15 cellular contexts compared by ENCODE assay signal in the genomic region with DNA sequence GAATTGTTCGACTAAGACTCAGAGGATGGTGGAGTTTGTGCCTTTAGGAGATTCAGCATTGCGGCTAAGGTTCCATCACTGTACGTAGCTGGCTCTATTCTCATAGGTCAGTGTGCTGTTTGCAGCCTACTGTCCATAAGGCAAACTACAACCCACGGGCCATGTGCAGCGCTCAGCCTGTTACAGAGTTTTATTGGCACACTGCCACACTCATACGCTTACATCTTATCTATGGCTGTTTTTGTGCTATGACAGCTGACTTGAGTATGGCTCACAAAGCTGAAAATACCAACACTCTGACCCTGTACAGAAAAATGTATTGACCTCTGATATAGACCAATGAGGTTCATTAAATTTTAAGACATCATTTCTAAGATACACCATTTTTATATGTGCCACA.
DNase-seq lines count a peak whose midpoint lies in the region; ATAC-seq and TF ChIP-seq lines count a peak whose summit lies in the region.
"Had no signal": no experiment of that assay in that cellular context is flagged by ENCODE, and none has a peak within 500 bp of the region (broad histone marks: within the 10 kb centered on the region; RNA-seq: fewer than 3 reads in every experiment).

No MANE protein-coding gene starts in this region.

- H3K9ac ChIP-seq in mammary epithelial cell (ENCODE audit: insufficient read depth, low read length), result no peak overlapping the region

- CTCF ChIA-PET in mammary epithelial cell (lab: Charles Lee; ENCODE audit: low non-redundant PET), result no interaction called here

- H3K27ac ChIP-seq in spleen (peak overlapping the region in 6 of 8 donors; percentile 84 to 90 (median 87)), upper lobe of right lung (no peak overlapping the region), mammary epithelial cell (ENCODE audit: insufficient read depth, low read depth, low read length) (no peak overlapping the region)
- H3K27ac ChIP-seq: HL-60 had no signal

- ATAC-seq in left cardiac atrium, result peak; percentile 30 to 57
- no peak for ATAC-seq in upper lobe of right lung

- peak; percentile 29 for DNase-seq in NCI-H82 (lab: John Stamatoyannopoulos, UW)
- no peak for DNase-seq in NCI-H82 treated with DMSO at 0.1 percent for 48 hours (lab: John Stamatoyannopoulos, UW; ENCODE audit: unreplicated experiment)
- peak; percentile 81 for DNase-seq in SK-MEL-5 (ENCODE audit: low read depth, low spot score)
- no peak for DNase-seq in left cardiac atrium
- no peak for DNase-seq in spleen
- DNase-seq in upper lobe of right lung, result no peak
- DNase-seq in anterior cingulate cortex (lab: John Stamatoyannopoulos, UW), result no peak
- no peak for DNase-seq in mammary epithelial cell
- DNase-seq: ACHN; activated naive CD8-positive, alpha-beta T cell treated with anti-CD3 and anti-CD28 coated beads, Interleukin-2, amount 10 ng/mL, durations not matched to agents 7 days and 5 days; islet precursor cell; nephron progenitor cell; stimulated activated CD4-positive, alpha-beta T cell treated with anti-CD3 and anti-CD28 coated beads, Interleukin-12 subunit alpha, Interleukin-12 subunit beta, amount 100 ng/mL, for 4 hours; uterus had no signal

- peaks cover 0 to 37% (median 0%) of the 10 kb centered on the region in 6 donors for H3K36me3 ChIP-seq in spleen
- no peaks in the 10 kb centered on the region for H3K36me3 ChIP-seq in upper lobe of right lung
- H3K36me3 ChIP-seq in mammary epithelial cell (ENCODE audit: insufficient read depth, low read length), result no peaks in the 10 kb centered on the region
- H3K36me3 ChIP-seq: uterus had no signal

- H3K27me3 ChIP-seq in spleen (replicated peaks in 1 of 7), result no peaks in the 10 kb centered on the region
- H3K27me3 ChIP-seq in upper lobe of right lung, result no peaks in the 10 kb centered on the region
- no peaks in the 10 kb centered on the region for H3K27me3 ChIP-seq in mammary epithelial cell (ENCODE audit: insufficient read depth, low read length)
- H3K27me3 ChIP-seq: uterus had no signal

- 89 to 96% (median 95%) methylated on average over 6 of the region's 6 CpGs for WGBS in spleen, 5 donors
- WGBS in mammary epithelial cell (ENCODE audit: low coverage, missing lambda C conversion rate), result 89% methylated on average over 6 of the region's 6 CpGs

- H3K4me1 ChIP-seq in spleen (peaks cover 40 to 73% (median 49%) of the 10 kb centered on the region in 6 donors), upper lobe of right lung (peaks cover 49% of the 10 kb centered on the region), mammary epithelial cell (ENCODE audit: insufficient read depth, low read length) (peaks cover 21% of the 10 kb centered on the region)

- no peaks in the 10 kb centered on the region for H4K20me1 ChIP-seq in mammary epithelial cell (ENCODE audit: insufficient read depth, low read length)

- intact Hi-C loops in left cardiac atrium (cut with DNase I) (no loop called here), spleen (cut with DNase I; ENCODE audit: low total_unique reads) (no loop called here), upper lobe of right lung (cut with DNase I) (no loop called here), mammary epithelial cell (cut with micrococcal nuclease) (no loop called here)

- BruUV-seq in mammary epithelial cell (replicated peaks; lab: Mats Ljungman, UMichigan), result no TSS peak

- in situ Hi-C loops in SK-MEL-5 (cut with HindIII; ENCODE audit: low pct_unique_long_range_greater_than_20kb, low sequenced_read_pairs), result no loop called here
- in situ Hi-C loops in mammary epithelial cell (cut with MboI; ENCODE audit: low sequenced_read_pairs in 2 of 2), result no loop called here

- no peak for TF ChIP-seq POLR2A in spleen (IDR thresholded peaks at IDR 0.05)

- no peak overlapping the region for H3K4me2 ChIP-seq in mammary epithelial cell (ENCODE audit: insufficient read depth, low read depth, low read length)

- dilution Hi-C loops in mammary epithelial cell (cut with HindIII; ENCODE audit: low sequenced_read_pairs), result no loop called here

- no peaks in the 10 kb centered on the region for H3K9me3 ChIP-seq in spleen
- H3K9me3 ChIP-seq in upper lobe of right lung, result no peaks in the 10 kb centered on the region
- no peaks in the 10 kb centered on the region for H3K9me3 ChIP-seq in mammary epithelial cell (replicated peaks; ENCODE audit: insufficient read depth, low read length)
- H3K9me3 ChIP-seq: uterus had no signal

- H3K79me2 ChIP-seq in mammary epithelial cell (ENCODE audit: insufficient read depth, low read length), result no peaks in the 10 kb centered on the region

- TF ChIP-seq CTCF in spleen (IDR thresholded peaks at IDR 0.05 in 8 of 11, conservative IDR thresholded peaks at IDR 0.05 in 3 of 11) (no peak), upper lobe of right lung (IDR thresholded peaks at IDR 0.05) (no peak), mammary epithelial cell (conservative IDR thresholded peaks at IDR 0.05 in 1 of 2, IDR thresholded peaks at IDR 0.05 in 1 of 2; ENCODE audit: extremely low read depth in 1 of 2, insufficient read depth in 1 of 2, low read depth in 1 of 2, low read length in 2 of 2) (no peak)

- H3K4me3 ChIP-seq in spleen (no peak overlapping the region), upper lobe of right lung (no peak overlapping the region), mammary epithelial cell (replicated peaks in 1 of 3; ENCODE audit: insufficient read depth in 1 of 3, low read depth in 2 of 3, low read length in 3 of 3) (no peak overlapping the region)
- H3K4me3 ChIP-seq: uterus had no signal

- H2AFZ ChIP-seq in mammary epithelial cell (ENCODE audit: low read depth, low read length), result no peak overlapping the region

Comparison
In these comparisons a context has a peak if more than half of its experiments do, and no peak if none do; other contexts are left out.
1. DNase-seq: peak in NCI-H82 (single experiment) and SK-MEL-5 (single experiment); none in NCI-H82 treated with DMSO at 0.1 percent for 48 hours (single experiment), left cardiac atrium (single experiment), spleen (single experiment), upper lobe of right lung (single experiment), anterior cingulate cortex (0 of 58) and mammary epithelial cell (single experiment).
2. H3K27ac ChIP-seq: peak in spleen (6 of 8); none in upper lobe of right lung (single experiment) and mammary epithelial cell (single experiment).